In genomic region chr2:240775911-240776310, GRCh38 we compare ENCODE assay signal across 17 cellular contexts. TPM values are rescaled to one million over a fixed set of nuclear protein-coding genes. Genes with fewer than 3 reads are reported as not detected.
DNase-seq lines count a peak whose midpoint lies in the region; ATAC-seq and TF ChIP-seq lines count a peak whose summit lies in the region.
"Had no signal": no experiment of that assay in that cellular context is flagged by ENCODE, and none has a peak within 500 bp of the region (broad histone marks: within the 10 kb centered on the region; RNA-seq: fewer than 3 reads in every experiment).

No MANE protein-coding gene starts in this region.

- no peaks in the 10 kb centered on the region for H3K9me3 ChIP-seq in right atrium auricular region
- H3K9me3 ChIP-seq: MG63, Peyer's patch had no signal

- no peaks in the 10 kb centered on the region for H3K36me3 ChIP-seq in right atrium auricular region
- H3K36me3 ChIP-seq: MG63, Peyer's patch had no signal

- intact Hi-C loops in Right ventricle myocardium inferior (cut with DNase I) = no loop called here

- TF ChIP-seq CTCF in right atrium auricular region (IDR thresholded peaks at IDR 0.05) = no peak
- TF ChIP-seq CTCF in fibroblast of pulmonary artery (IDR thresholded peaks at IDR 0.05; ENCODE audit: low read length, missing control alignments) = no peak
- TF ChIP-seq CTCF in neural crest cell (conservative IDR thresholded peaks at IDR 0.05) = no peak

- DNase-seq in right atrium auricular region (ENCODE audit: low spot score) (peak; percentile 61), Right ventricle myocardium inferior (ENCODE audit: missing footprints) (no peak), fibroblast of pulmonary artery (ENCODE audit: low read depth) (peak; percentile 3), neural crest cell (ENCODE audit: low read depth, low spot score) (no peak)
- DNase-seq: CD8-positive, alpha-beta T cell; HFFc6; MG63; NCI-H1092 treated with DMSO at 0.1 percent for 48 hours; NCI-H1694; NCI-H446; Peyer's patch; SHP77 treated with DMSO at 0.1 percent for 48 hours had no signal

- no peaks in the 10 kb centered on the region for H3K27me3 Mint-ChIP-seq in neural crest cell (ENCODE audit: low read depth)

- ATAC-seq in Right ventricle myocardium inferior (no peak), GM19463 (IDR thresholded peaks at IDR 0.05; ENCODE audit: unreplicated experiment) (no peak), GM18907 (IDR thresholded peaks at IDR 0.05; ENCODE audit: unreplicated experiment) (no peak), HG02970 (IDR thresholded peaks at IDR 0.05; ENCODE audit: low FRiP score, unreplicated experiment) (no peak)
- ATAC-seq: CD8-positive, alpha-beta T cell had no signal

- H3K9me3 Mint-ChIP-seq in neural crest cell = no peaks in the 10 kb centered on the region
- H3K9me3 Mint-ChIP-seq: CD8-positive, alpha-beta T cell; HFFc6 had no signal

- H3K27me3 ChIP-seq in right atrium auricular region = no peaks in the 10 kb centered on the region
- H3K27me3 ChIP-seq: MG63, Peyer's patch had no signal

- no peaks in the 10 kb centered on the region for H3K4me1 ChIP-seq in right atrium auricular region
- H3K4me1 ChIP-seq: Peyer's patch had no signal

- H3K4me3 ChIP-seq in right atrium auricular region (peak overlapping the region; percentile 12 to 14), fibroblast of pulmonary artery (replicated peaks; ENCODE audit: low read depth, low read length) (no peak overlapping the region)
- H3K4me3 ChIP-seq: MG63, Peyer's patch had no signal

- H3K4me1 Mint-ChIP-seq in neural crest cell = peaks cover 3% of the 10 kb centered on the region
- H3K4me1 Mint-ChIP-seq: B cell had no signal

- peak overlapping the region; percentile 70 for H3K27ac Mint-ChIP-seq in neural crest cell (ENCODE audit: unreplicated experiment)
- H3K27ac Mint-ChIP-seq: B cell; CD8-positive, alpha-beta T cell; HFFc6 had no signal

- H3K27ac ChIP-seq in right atrium auricular region = peak overlapping the region; percentile 29 to 60
- H3K27ac ChIP-seq: KMS-11, Peyer's patch had no signal

- no peak overlapping the region for H3K4me3 Mint-ChIP-seq in neural crest cell
- H3K4me3 Mint-ChIP-seq: B cell; CD8-positive, alpha-beta T cell; HFFc6 had no signal

- H3K36me3 Mint-ChIP-seq in neural crest cell (ENCODE audit: low read depth) = no peaks in the 10 kb centered on the region
- H3K36me3 Mint-ChIP-seq: CD8-positive, alpha-beta T cell had no signal

RNA-seq across cellular contexts. Expression of gene KIF1A, which starts 44.1 kb away (rescaled TPM):
- 10 to 100 TPM; 41.8 to 43.7 TPM for total RNA-seq in right atrium auricular region
- total RNA-seq in Right ventricle myocardium inferior = 1.5 TPM
- 90.9 and 91.3 TPM in 2 replicates for total RNA-seq in neural crest cell
- total RNA-seq: B cell; CD8-positive, alpha-beta T cell; HFFc6 had no signal

Comparison
In these comparisons a context has a peak if more than half of its experiments do, and no peak if none do; other contexts are left out.
1. DNase-seq: peak in right atrium auricular region (single experiment) and fibroblast of pulmonary artery (single experiment); none in Right ventricle myocardium inferior (single experiment) and neural crest cell (single experiment).
2. RNA of gene KIF1A, which starts 44.1 kb away (total RNA-seq): 90.9 to 91.3 TPM in neural crest cell and 41.8 to 43.7 TPM in right atrium auricular region; 1.5 TPM in Right ventricle myocardium inferior (single experiment); every median in the first group is over 10 times any median in the second.